In the genomic region with DNA sequence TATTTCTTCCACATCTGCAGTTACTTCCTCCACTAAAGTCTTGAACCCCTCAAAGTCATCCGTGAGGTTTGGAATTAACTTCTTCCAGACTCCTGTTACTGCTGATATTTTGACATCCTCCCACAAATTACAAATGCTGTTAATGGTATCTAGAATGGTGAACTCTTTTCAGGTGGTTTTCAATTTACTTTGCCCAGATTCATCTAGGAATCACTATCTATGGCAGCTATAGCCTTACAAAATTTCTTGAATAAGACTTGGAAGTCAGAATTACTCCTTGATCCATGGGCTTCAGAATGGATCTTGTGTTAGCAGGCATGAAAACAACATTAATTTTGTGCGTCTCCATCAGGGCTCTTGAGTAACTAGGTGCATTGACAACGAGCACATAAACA, we compare ENCODE assay signal across 19 cellular contexts. TPM values are rescaled to one million over a fixed set of nuclear protein-coding genes. Genes with fewer than 3 reads are reported as not detected.
DNase-seq lines count a peak whose midpoint lies in the region; ATAC-seq and TF ChIP-seq lines count a peak whose summit lies in the region.
"Had no signal": no experiment of that assay in that cellular context is flagged by ENCODE, and none has a peak within 500 bp of the region (broad histone marks: within the 10 kb centered on the region; RNA-seq: fewer than 3 reads in every experiment).

No MANE protein-coding gene starts in this region.

- POLR2A ChIA-PET in MCF 10A (lab: Yijun Ruan, JAX): interaction anchor here (0.6 to 24.9 kb wide), 5 partner anchors 9 to 651 kb away, joined by 3 to 553 read pairs (median 4); partner anchors contain the start of gene EPAS1
- POLR2A ChIA-PET in activated CD8-positive, alpha-beta T cell treated with anti-CD3 and anti-CD28 coated beads, Interleukin-2, amount 10 ng/mL, durations not matched to agents 7 days and 5 days (lab: Charles Lee): no interaction called here

- H3K27ac Mint-ChIP-seq in MCF 10A (ENCODE audit: low read depth, unreplicated experiment): peak overlapping the region; percentile 32
- H3K27ac Mint-ChIP-seq in activated CD8-positive, alpha-beta T cell treated with anti-CD3 and anti-CD28 coated beads, Interleukin-2, amount 10 ng/mL, durations not matched to agents 7 days and 5 days: no peak overlapping the region
- H3K27ac Mint-ChIP-seq: activated naive CD8-positive, alpha-beta T cell treated with anti-CD3 and anti-CD28 coated beads, Interleukin-2, amount 10 ng/mL, durations not matched to agents 7 days and 5 days; H9 had no signal

- H3K4me3 Mint-ChIP-seq in MCF 10A (ENCODE audit: unreplicated experiment): no peak overlapping the region
- no peak overlapping the region for H3K4me3 Mint-ChIP-seq in activated CD8-positive, alpha-beta T cell treated with anti-CD3 and anti-CD28 coated beads, Interleukin-2, amount 10 ng/mL, durations not matched to agents 7 days and 5 days
- H3K4me3 Mint-ChIP-seq: activated naive CD8-positive, alpha-beta T cell treated with anti-CD3 and anti-CD28 coated beads, Interleukin-2, amount 10 ng/mL, durations not matched to agents 7 days and 5 days; H9; naive B cell had no signal

- CTCF ChIA-PET in MCF 10A (lab: Yijun Ruan, JAX): interaction anchor here (0.6 to 1.5 kb wide), 5 partner anchors 10 to 306 kb away, joined by 3 to 10 read pairs (median 3); no protein-coding TSS in a partner anchor
- CTCF ChIA-PET in activated CD8-positive, alpha-beta T cell treated with anti-CD3 and anti-CD28 coated beads, Interleukin-2, amount 10 ng/mL, durations not matched to agents 7 days and 5 days (lab: Charles Lee): interaction anchor here (0.6 to 1.3 kb wide), 2 partner anchors 307 to 333 kb away, joined by 3 read pairs; no protein-coding TSS in a partner anchor

- TF ChIP-seq CTCF in MCF 10A (IDR thresholded peaks at IDR 0.05; ENCODE audit: unreplicated experiment) (no peak), breast epithelium (IDR thresholded peaks at IDR 0.05) (no peak), brain microvascular endothelial cell (IDR thresholded peaks at IDR 0.05; ENCODE audit: low read depth, low read length, missing control alignments) (no peak), lung (IDR thresholded peaks at IDR 0.05; ENCODE audit: control extremely low read depth, extremely low read depth) (no peak), uterus (IDR thresholded peaks at IDR 0.05) (no peak)

- no peaks in the 10 kb centered on the region for H3K36me3 ChIP-seq in breast epithelium
- no peaks in the 10 kb centered on the region for H3K36me3 ChIP-seq in brain microvascular endothelial cell (replicated peaks)
- H3K36me3 ChIP-seq in lung (ENCODE audit: control insufficient read depth in 2 of 2, insufficient read depth in 2 of 2, low read length in 2 of 2): no peaks in the 10 kb centered on the region
- no peaks in the 10 kb centered on the region for H3K36me3 ChIP-seq in uterus
- H3K36me3 ChIP-seq: BLaER1, thyroid gland had no signal

- peaks cover 52% of the 10 kb centered on the region for H3K4me1 Mint-ChIP-seq in MCF 10A (ENCODE audit: insufficient read depth, unreplicated experiment)
- peaks cover 14% of the 10 kb centered on the region for H3K4me1 Mint-ChIP-seq in activated CD8-positive, alpha-beta T cell treated with anti-CD3 and anti-CD28 coated beads, Interleukin-2, amount 10 ng/mL, durations not matched to agents 7 days and 5 days (ENCODE audit: low read depth)
- H3K4me1 Mint-ChIP-seq: naive B cell had no signal

- no peak for ATAC-seq in lung (ENCODE audit: insufficient read depth, low FRiP score)
- no peak for ATAC-seq in activated CD8-positive, alpha-beta T cell treated with anti-CD3 and anti-CD28 coated beads, Interleukin-2, amount 10 ng/mL, durations not matched to agents 7 days and 5 days

- intact Hi-C loops in MCF 10A (cut with micrococcal nuclease) (no loop called here), breast epithelium (cut with DNase I; ENCODE audit: low total_unique reads) (no loop called here), uterus (cut with DNase I; ENCODE audit: low total_unique reads) (no loop called here)

- peaks cover 12% of the 10 kb centered on the region for H3K36me3 Mint-ChIP-seq in MCF 10A (ENCODE audit: insufficient read depth, unreplicated experiment)
- no peaks in the 10 kb centered on the region for H3K36me3 Mint-ChIP-seq in activated CD8-positive, alpha-beta T cell treated with anti-CD3 and anti-CD28 coated beads, Interleukin-2, amount 10 ng/mL, durations not matched to agents 7 days and 5 days (ENCODE audit: low read depth)
- H3K36me3 Mint-ChIP-seq: activated naive CD8-positive, alpha-beta T cell treated with anti-CD3 and anti-CD28 coated beads, Interleukin-2, amount 10 ng/mL, durations not matched to agents 7 days and 5 days; naive B cell had no signal

- in situ Hi-C loops in brain microvascular endothelial cell (cut with HindIII; ENCODE audit: low pct_ligation_motif_present, low sequenced_read_pairs): no loop called here

- H3K4me1 ChIP-seq in breast epithelium: peaks cover 0 to 3% of the 10 kb centered on the region in 2 donors
- H3K4me1 ChIP-seq in lung (ENCODE audit: control insufficient read depth in 2 of 2, insufficient read depth in 2 of 2, low read length in 2 of 2): peaks cover 16 to 59% of the 10 kb centered on the region in 2 donors
- H3K4me1 ChIP-seq in uterus: peaks cover 12% of the 10 kb centered on the region in 2 donors

- H3K27ac ChIP-seq in breast epithelium (no peak overlapping the region), brain microvascular endothelial cell (peak overlapping the region; percentile 91), lung (ENCODE audit: low read depth in 1 of 2, low read length in 1 of 2) (peak overlapping the region; percentile 28 to 63), uterus (peak overlapping the region; percentile 89 to 93)
- H3K27ac ChIP-seq: BLaER1 had no signal

- DNase-seq in MCF 10A (ENCODE audit: unreplicated experiment): no peak
- DNase-seq in breast epithelium (ENCODE audit: low spot score in 2 of 2): no peak
- DNase-seq in brain microvascular endothelial cell: no peak
- no peak for DNase-seq in lung (ENCODE audit: low spot score)
- DNase-seq in uterus: no peak
- DNase-seq in activated CD8-positive, alpha-beta T cell treated with anti-CD3 and anti-CD28 coated beads, Interleukin-2, amount 10 ng/mL, durations not matched to agents 7 days and 5 days: no peak
- DNase-seq in NCI-H1417 (lab: John Stamatoyannopoulos, UW): no peak
- DNase-seq in NCI-H446 treated with DMSO at 0.1 percent for 48 hours (lab: John Stamatoyannopoulos, UW): no peak
- DNase-seq: activated CD4-positive, alpha-beta T cell treated with anti-CD3 and anti-CD28 coated beads for 48 hours; activated naive CD8-positive, alpha-beta T cell treated with anti-CD3 and anti-CD28 coated beads, Interleukin-2, amount 10 ng/mL, durations not matched to agents 7 days and 5 days; Calu3; H9; naive B cell; NCI-H2107; NCI-H526; occipital lobe; stimulated activated CD4-positive, alpha-beta T cell treated with anti-CD3 and anti-CD28 coated beads, Interleukin-15, amount 100 ng/mL, for 24 hours; thyroid gland had no signal

- H3K9me3 Mint-ChIP-seq in MCF 10A (ENCODE audit: unreplicated experiment): no peaks in the 10 kb centered on the region
- H3K9me3 Mint-ChIP-seq in activated CD8-positive, alpha-beta T cell treated with anti-CD3 and anti-CD28 coated beads, Interleukin-2, amount 10 ng/mL, durations not matched to agents 7 days and 5 days (ENCODE audit: insufficient read depth): no peaks in the 10 kb centered on the region
- H3K9me3 Mint-ChIP-seq: activated naive CD8-positive, alpha-beta T cell treated with anti-CD3 and anti-CD28 coated beads, Interleukin-2, amount 10 ng/mL, durations not matched to agents 7 days and 5 days; H9; naive B cell had no signal

- H3K27me3 ChIP-seq in breast epithelium (no peaks in the 10 kb centered on the region), brain microvascular endothelial cell (replicated peaks) (no peaks in the 10 kb centered on the region), lung (ENCODE audit: control insufficient read depth, insufficient read depth) (no peaks in the 10 kb centered on the region), uterus (no peaks in the 10 kb centered on the region)
- H3K27me3 ChIP-seq: BLaER1, thyroid gland had no signal

- H3K27me3 Mint-ChIP-seq in MCF 10A (ENCODE audit: insufficient read depth, unreplicated experiment): no peaks in the 10 kb centered on the region
- H3K27me3 Mint-ChIP-seq in activated CD8-positive, alpha-beta T cell treated with anti-CD3 and anti-CD28 coated beads, Interleukin-2, amount 10 ng/mL, durations not matched to agents 7 days and 5 days (ENCODE audit: low read depth): peaks cover 40% of the 10 kb centered on the region

- 60 to 62% methylated on average over 3 of the region's 3 CpGs for WGBS in lung, 2 donors

- no peaks in the 10 kb centered on the region for H3K9me3 ChIP-seq in breast epithelium
- no peaks in the 10 kb centered on the region for H3K9me3 ChIP-seq in lung (ENCODE audit: control insufficient read depth in 2 of 2, insufficient read depth in 1 of 2, low read length in 1 of 2)
- no peaks in the 10 kb centered on the region for H3K9me3 ChIP-seq in uterus
- H3K9me3 ChIP-seq: BLaER1, thyroid gland had no signal

- H3K4me3 ChIP-seq in breast epithelium (no peak overlapping the region), brain microvascular endothelial cell (ENCODE audit: low read depth, low read length) (no peak overlapping the region), lung (no peak overlapping the region), uterus (no peak overlapping the region)
- H3K4me3 ChIP-seq: BLaER1, thyroid gland had no signal

- BruUV-seq in MCF 10A (replicated peaks; lab: Mats Ljungman, UMichigan): no TSS peak

- TF ChIP-seq POLR2A in breast epithelium (IDR thresholded peaks at IDR 0.05): no peak
- no peak for TF ChIP-seq POLR2A in uterus (IDR thresholded peaks at IDR 0.05)

RNA-seq across cellular contexts. Expression of gene EPAS1, which starts 19.9 kb away (rescaled TPM):
- total RNA-seq in MCF 10A (2022) (146 and 200 TPM in 2 replicates), breast epithelium (100 to 1,000 TPM in 2 of 3 donors, 10 to 100 TPM in 1; 92.5 to 274 (median 229) TPM), lung (1,000 to 10,000 TPM in 1 of 2 donors, 100 to 1,000 TPM in 1; 424 to 1,051 TPM), uterus (100 to 1,000 TPM in 3 of 4 donors, 10 to 100 TPM in 1; 35.0 to 465 (median 202) TPM)
- polyA plus RNA-seq in lung: 100 to 1,000 TPM; 233 to 337 TPM
- 10 to 100 TPM; 12.6 to 16.2 TPM for total RNA-seq in activated CD8-positive, alpha-beta T cell treated with anti-CD3 and anti-CD28 coated beads, Interleukin-2, amount 10 ng/mL, durations not matched to agents 7 days and 5 days

Comparison
In these comparisons a context has a peak if more than half of its experiments do, and no peak if none do; other contexts are left out.
1. H3K27ac ChIP-seq: peak in brain microvascular endothelial cell (single experiment), lung (2 of 2) and uterus (2 of 2); none in breast epithelium (0 of 2).